In the genomic region with DNA sequence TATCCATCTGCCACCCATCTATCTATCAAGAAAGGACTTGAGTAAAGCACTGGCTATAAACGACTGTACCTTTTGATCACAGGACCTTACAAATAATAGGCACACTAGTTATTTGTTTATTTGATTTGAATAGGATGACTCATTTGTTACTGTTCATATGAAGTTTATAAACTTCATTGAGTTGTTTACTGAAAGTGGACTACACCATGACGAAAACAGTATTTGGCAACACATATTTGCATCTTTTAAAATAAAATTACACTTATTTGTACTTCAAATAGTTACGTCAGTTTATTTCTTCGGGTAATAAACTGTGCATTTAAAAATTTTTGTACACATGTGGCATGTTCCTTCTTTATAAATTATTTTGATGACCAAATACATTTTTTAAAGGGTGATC, we compare ENCODE assay signal across 12 cellular contexts.
DNase-seq lines count a peak whose midpoint lies in the region; ATAC-seq and TF ChIP-seq lines count a peak whose summit lies in the region.
"Had no signal": no experiment of that assay in that cellular context is flagged by ENCODE, and none has a peak within 500 bp of the region (broad histone marks: within the 10 kb centered on the region; RNA-seq: fewer than 3 reads in every experiment).

No MANE protein-coding gene starts in this region.

- H3K23ac ChIP-seq in neuronal stem cell (ENCODE audit: low read depth, low read length, poor library complexity) = no peak overlapping the region

- no peak overlapping the region for H2AFZ ChIP-seq in neuronal stem cell (ENCODE audit: low read length)

- intact Hi-C loops in Right ventricle myocardium inferior (cut with DNase I) = loop anchor here (2.0 to 5.0 kb wide), 4 partner anchors 27 to 76 kb away; no protein-coding TSS in a partner anchor
- intact Hi-C loops in psoas muscle (cut with DNase I) = loop anchor here (5.0 kb wide), 1 partner anchor 34 kb away; no protein-coding TSS in a partner anchor

- no peak overlapping the region for H2BK120ac ChIP-seq in neuronal stem cell (ENCODE audit: low read depth, low read length)

- H3K4me3 ChIP-seq in right atrium auricular region = no peak overlapping the region
- peak overlapping the region; percentile 92 for H3K4me3 ChIP-seq in psoas muscle
- H3K4me3 ChIP-seq in neuronal stem cell (ENCODE audit: low read length in 2 of 2) = no peak overlapping the region

- no peak overlapping the region for H3K14ac ChIP-seq in neuronal stem cell (ENCODE audit: low read length)

- H3K18ac ChIP-seq in neuronal stem cell (ENCODE audit: low read length) = no peak overlapping the region

- H3K36me3 ChIP-seq in right atrium auricular region (peaks cover 8% of the 10 kb centered on the region), psoas muscle (ENCODE audit: insufficient read depth in 1 of 2, low read depth in 1 of 2) (peaks cover 0 to 8% of the 10 kb centered on the region in 2 donors), neuronal stem cell (replicated peaks in 1 of 2; ENCODE audit: control insufficient read depth in 2 of 2, insufficient read depth in 2 of 2, low read length in 2 of 2) (peaks cover 4 to 21% of the 10 kb centered on the region in 2 donors)

- TF ChIP-seq CTCF in right atrium auricular region (IDR thresholded peaks at IDR 0.05) = no peak
- TF ChIP-seq CTCF in psoas muscle (IDR thresholded peaks at IDR 0.05) = no peak

- H3K4ac ChIP-seq in neuronal stem cell (ENCODE audit: low read length) = no peak overlapping the region

- H3K4me2 ChIP-seq in neuronal stem cell (ENCODE audit: insufficient read depth, low read length, poor library complexity, severe bottlenecking) = no peak overlapping the region

- H3K27ac ChIP-seq in right atrium auricular region (peak overlapping the region; percentile 98), psoas muscle (peak overlapping the region; percentile 95), neuronal stem cell (replicated peaks; ENCODE audit: low read length) (no peak overlapping the region)

- H3K27me3 ChIP-seq in right atrium auricular region (no peaks in the 10 kb centered on the region), psoas muscle (ENCODE audit: insufficient read depth in 3 of 3, low read length in 2 of 3) (no peaks in the 10 kb centered on the region), neuronal stem cell (ENCODE audit: control insufficient read depth in 3 of 3, insufficient read depth in 3 of 3, low read depth in 1 of 3, low read length in 3 of 3) (peaks cover 0 to 3% (median 0%) of the 10 kb centered on the region in 3 experiments)

- no peak for DNase-seq in right atrium auricular region (ENCODE audit: low spot score)
- DNase-seq in Right ventricle myocardium inferior (ENCODE audit: missing footprints) = no peak
- peak; percentile 51 for DNase-seq in fibroblast of gingiva (ENCODE audit: low read depth)
- DNase-seq in psoas muscle = no peak
- DNase-seq in neuronal stem cell (ENCODE audit: low spot score) = no peak
- DNase-seq in hippocampal formation (lab: John Stamatoyannopoulos, UW) = no peak
- no peak for DNase-seq in NCI-H1092 treated with DMSO at 0.1 percent for 48 hours (lab: John Stamatoyannopoulos, UW)
- DNase-seq: activated CD4-positive, alpha-beta memory T cell treated with anti-CD3 and anti-CD28 coated beads, Interleukin-2, amount 10 ng/mL, durations not matched to agents 7 days and 5 days; erythroblast; GF-D8; NCI-H774 had no signal

- no peak overlapping the region for H4K8ac ChIP-seq in neuronal stem cell (ENCODE audit: low read depth, low read length)

- H2BK5ac ChIP-seq in neuronal stem cell (ENCODE audit: low read length) = no peak overlapping the region

- no peaks in the 10 kb centered on the region for H3K9me3 ChIP-seq in right atrium auricular region
- no peaks in the 10 kb centered on the region for H3K9me3 ChIP-seq in psoas muscle
- peaks cover 0 to 5% of the 10 kb centered on the region in 2 donors for H3K9me3 ChIP-seq in neuronal stem cell (replicated peaks in 1 of 2; ENCODE audit: control insufficient read depth in 2 of 2, insufficient read depth in 1 of 2, low read depth in 1 of 2, low read length in 2 of 2)

- peaks cover 0 to 20% of the 10 kb centered on the region in 2 donors for H3K4me1 ChIP-seq in right atrium auricular region
- H3K4me1 ChIP-seq in psoas muscle = peaks cover 18% of the 10 kb centered on the region
- peaks cover 0 to 2% of the 10 kb centered on the region in 2 donors for H3K4me1 ChIP-seq in neuronal stem cell (ENCODE audit: control insufficient read depth in 2 of 2, insufficient read depth in 1 of 2, low read depth in 1 of 2, low read length in 2 of 2)

- peaks cover 2% of the 10 kb centered on the region for H3K79me1 ChIP-seq in neuronal stem cell (ENCODE audit: low read depth, low read length)

- no peak overlapping the region for H2BK15ac ChIP-seq in neuronal stem cell (ENCODE audit: low read length)

- WGBS in psoas muscle, 3 donors = 85 to 89% (median 89%) methylated on average over 4 of the region's 4 CpGs
- no CpG with 5 or more reads among the region's 4 CpGs for WGBS in neuronal stem cell (ENCODE audit: extremely low coverage in 2 of 2, insufficient read length in 2 of 2, insufficient replicate concordance in 1 of 2), 2 donors

- no peak overlapping the region for H4K91ac ChIP-seq in neuronal stem cell (ENCODE audit: low read depth, low read length, poor library complexity)

- ATAC-seq in Right ventricle myocardium inferior (no peak), psoas muscle (no peak), GM19023 (IDR thresholded peaks at IDR 0.05; ENCODE audit: unreplicated experiment) (no peak)

- no peak overlapping the region for H3K9ac ChIP-seq in neuronal stem cell (ENCODE audit: low read depth, low read length, poor library complexity)

- H2AK5ac ChIP-seq in neuronal stem cell (ENCODE audit: low read depth, low read length) = no peak overlapping the region

- H2BK12ac ChIP-seq in neuronal stem cell (ENCODE audit: low read length) = no peak overlapping the region
